Comparison of ENCODE assay signal across 8 cellular contexts in the genomic region with DNA sequence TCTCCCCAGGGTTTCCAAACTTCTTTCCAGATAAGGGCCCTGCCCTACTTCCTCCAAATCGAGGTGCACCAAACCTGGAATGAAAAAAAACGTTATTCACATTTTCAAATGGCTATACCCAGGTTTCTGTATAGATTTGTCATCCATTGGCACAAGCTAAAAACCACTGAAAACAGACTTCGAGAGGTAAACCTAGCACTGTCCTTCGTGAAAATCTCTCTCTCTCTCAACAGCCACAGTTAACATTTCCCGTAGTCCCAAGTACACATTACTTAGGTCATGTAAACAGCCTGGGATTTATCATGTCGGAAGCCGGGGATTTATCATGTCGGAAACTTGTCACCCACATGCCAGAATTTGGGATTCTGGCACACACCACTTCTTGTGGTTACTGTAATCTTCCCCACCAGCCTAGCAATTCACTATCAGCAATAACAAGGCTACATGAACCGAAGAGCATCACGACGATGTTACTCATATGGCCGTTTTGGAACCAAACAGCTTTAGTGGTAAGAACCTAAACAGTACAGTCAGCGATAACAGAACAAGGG. TPM values are rescaled to one million over a fixed set of nuclear protein-coding genes. Genes with fewer than 3 reads are reported as not detected.
DNase-seq lines count a peak whose midpoint lies in the region; ATAC-seq and TF ChIP-seq lines count a peak whose summit lies in the region.

No MANE protein-coding gene starts in this region.

- no peaks in the 10 kb centered on the region for H3K9me3 ChIP-seq in HUES48 (ENCODE audit: control insufficient read depth, insufficient read depth, low read length)
- no peaks in the 10 kb centered on the region for H3K9me3 ChIP-seq in aorta (ENCODE audit: control insufficient read depth, low read length)

- H3K23ac ChIP-seq in mesendoderm (ENCODE audit: low read length): peak overlapping the region; percentile 70

- CTCF ChIA-PET in AG04449 (lab: Yijun Ruan, JAX): interaction anchor here (7.4 to 8.5 kb wide), 2 partner anchors 12 to 84 kb away, joined by 78 to 88 read pairs; partner anchors contain the start of gene POLG2

- in situ Hi-C loops in brain microvascular endothelial cell (cut with HindIII; ENCODE audit: low pct_ligation_motif_present, low sequenced_read_pairs): no loop called here

- no peak overlapping the region for H2BK5ac ChIP-seq in mesendoderm (ENCODE audit: low read length)

- H3K4ac ChIP-seq in mesendoderm (ENCODE audit: low read depth, low read length): no peak overlapping the region

- TF ChIP-seq CTCF in AG04449 (IDR thresholded peaks at IDR 0.05; ENCODE audit: insufficient read depth, low read length, missing control alignments): no peak
- no peak for TF ChIP-seq CTCF in brain microvascular endothelial cell (IDR thresholded peaks at IDR 0.05; ENCODE audit: low read depth, low read length, missing control alignments)

- H2BK15ac ChIP-seq in mesendoderm (replicated peaks; ENCODE audit: low read depth): no peak overlapping the region

- no CpG with 5 or more reads among the region's 13 CpGs for WGBS in mesendoderm (ENCODE audit: extremely low coverage, insufficient coverage, low lambda C conversion rate)
- WGBS in aorta, 2 donors: 0% methylated on average over 13 of the region's 13 CpGs

- ATAC-seq in aorta (ENCODE audit: low FRiP score) (no peak), HG02798 (IDR thresholded peaks at IDR 0.05; ENCODE audit: poor library complexity, unreplicated experiment) (no peak), HG03520 (IDR thresholded peaks at IDR 0.05; ENCODE audit: unreplicated experiment) (no peak)

- H3K18ac ChIP-seq in mesendoderm (ENCODE audit: low read length): no peak overlapping the region

- H3K36me3 ChIP-seq in HUES48 (ENCODE audit: control insufficient read depth, insufficient read depth, low read length) (peaks cover 68% of the 10 kb centered on the region), brain microvascular endothelial cell (replicated peaks) (peaks cover 64% of the 10 kb centered on the region), mesendoderm (ENCODE audit: control insufficient read depth, insufficient read depth, low read length) (peaks cover 30% of the 10 kb centered on the region), aorta (ENCODE audit: control insufficient read depth in 1 of 2, insufficient read depth in 2 of 2, low read length in 1 of 2) (peaks cover 11 to 12% of the 10 kb centered on the region in 2 donors)

- intact Hi-C loops in aorta (cut with DNase I): loop anchor here in 1 of 2 donors (5.0 to 10.0 kb wide), 3 partner anchors 157 to 678 kb away; partner anchors contain the start of genes FTSJ3, PSMC5 and SMURF2

- H3K79me2 ChIP-seq in mesendoderm (ENCODE audit: control insufficient read depth, insufficient read depth, low read length): peaks cover 76% of the 10 kb centered on the region

- H3K4me1 ChIP-seq in HUES48 (ENCODE audit: control insufficient read depth, insufficient read depth, low read length) (peaks cover 17% of the 10 kb centered on the region; the same call in 1 of the 2 replicates), mesendoderm (ENCODE audit: control insufficient read depth, low read depth, low read length) (no peaks in the 10 kb centered on the region), aorta (ENCODE audit: control insufficient read depth in 1 of 2, insufficient read depth in 2 of 2, low read length in 2 of 2) (no peaks in the 10 kb centered on the region)

- H3K79me1 ChIP-seq in mesendoderm (ENCODE audit: low read length): peaks cover 23% of the 10 kb centered on the region

- no peak overlapping the region for H2AK5ac ChIP-seq in mesendoderm (ENCODE audit: low read length)

- DNase-seq in AG04449 (ENCODE audit: low read depth, low spot score): no peak
- peak; percentile 43 for DNase-seq in brain microvascular endothelial cell
- DNase-seq in mesendoderm: peak; percentile 37
- no peak for DNase-seq in aorta
- DNase-seq in DMS153 (lab: John Stamatoyannopoulos, UW): no peak

- H3K27me3 ChIP-seq in HUES48 (ENCODE audit: control insufficient read depth, insufficient read depth, low read length) (no peaks in the 10 kb centered on the region), brain microvascular endothelial cell (replicated peaks) (no peaks in the 10 kb centered on the region), mesendoderm (ENCODE audit: insufficient read depth, low read length, poor library complexity) (no peaks in the 10 kb centered on the region), aorta (ENCODE audit: control insufficient read depth in 1 of 2, insufficient read depth in 2 of 2, low read length in 1 of 2) (peaks cover 0 to 1% of the 10 kb centered on the region in 2 donors)

- POLR2A ChIA-PET in AG04449 (lab: Yijun Ruan, JAX): interaction anchor here (0.6 to 3.0 kb wide), 9 partner anchors 7 to 765 kb away, joined by 3 to 55 read pairs (median 6); partner anchors contain the start of gene POLG2

- peak overlapping the region; percentile 97 for H3K4me3 ChIP-seq in AG04449 (ENCODE audit: low read depth, low read length)
- peak overlapping the region; percentile 90 for H3K4me3 ChIP-seq in HUES48 (ENCODE audit: low read depth, low read length)
- H3K4me3 ChIP-seq in brain microvascular endothelial cell (ENCODE audit: low read depth, low read length): peak overlapping the region; percentile 97
- peak overlapping the region; percentile 100 for H3K4me3 ChIP-seq in mesendoderm (ENCODE audit: low read length)
- H3K4me3 ChIP-seq in aorta (ENCODE audit: low read length in 2 of 2): peak overlapping the region; percentile 62 to 89

- H3K27ac ChIP-seq in HUES48 (ENCODE audit: low read depth, low read length): peak overlapping the region; percentile 98
- H3K27ac ChIP-seq in brain microvascular endothelial cell: peak overlapping the region; percentile 100
- H3K27ac ChIP-seq in mesendoderm (ENCODE audit: low read depth, low read length): no peak overlapping the region
- H3K27ac ChIP-seq in aorta (ENCODE audit: low read depth in 1 of 2, low read length in 2 of 2): peak overlapping the region in 1 of 2 donors; percentile 81

- peak overlapping the region; percentile 93 for H3K4me2 ChIP-seq in mesendoderm (ENCODE audit: low read length)

- peak overlapping the region; percentile 100 for H3K56ac ChIP-seq in mesendoderm (ENCODE audit: low read length)

- H2BK120ac ChIP-seq in mesendoderm (ENCODE audit: low read depth, low read length): no peak overlapping the region

- H3K9ac ChIP-seq in HUES48 (ENCODE audit: low read depth, low read length) (peak overlapping the region; percentile 100), mesendoderm (ENCODE audit: low read length) (peak overlapping the region; percentile 100)

- peak overlapping the region; percentile 13 for H4K5ac ChIP-seq in mesendoderm (ENCODE audit: low read length)

- H4K8ac ChIP-seq in mesendoderm (ENCODE audit: low read depth, low read length): no peak overlapping the region

RNA-seq across cellular contexts. Expression of gene DDX5, which starts 1.2 kb away (rescaled TPM):
- polyA plus RNA-seq in mesendoderm (2013, experiment 1 of 2): 740 TPM
- polyA plus RNA-seq in mesendoderm (2013, experiment 2 of 2): 740 TPM
- total RNA-seq in aorta: 100 to 1,000 TPM; 901 to 936 TPM
- 100 to 1,000 TPM; 213 to 952 TPM for polyA plus RNA-seq in aorta

RNA-seq across cellular contexts. Expression of gene CEP95, which starts 1.9 kb away (rescaled TPM):
- polyA plus RNA-seq in mesendoderm (2013, experiment 1 of 2): 47.9 TPM
- polyA plus RNA-seq in mesendoderm (2013, experiment 2 of 2): 47.5 TPM
- total RNA-seq in aorta: 10 to 100 TPM; 39.7 to 49.8 TPM
- 10 to 100 TPM; 22.7 to 96.4 TPM for polyA plus RNA-seq in aorta

RNA-seq across cellular contexts. Expression of gene POLG2, which starts 8.0 kb away (rescaled TPM):
- 14.5 TPM for polyA plus RNA-seq in mesendoderm (2013, experiment 1 of 2)
- 14.9 TPM for polyA plus RNA-seq in mesendoderm (2013, experiment 2 of 2)
- 10 to 100 TPM; 12.8 to 20.6 TPM for total RNA-seq in aorta
- 10 to 100 TPM; 10.0 to 19.2 TPM for polyA plus RNA-seq in aorta

RNA-seq across cellular contexts. Expression of gene MILR1, which starts 55.9 kb away (rescaled TPM):
- polyA plus RNA-seq in mesendoderm (2013, experiment 1 of 2): not detected
- not detected for polyA plus RNA-seq in mesendoderm (2013, experiment 2 of 2)
- total RNA-seq in aorta: 10 to 100 TPM; 13.0 to 29.8 TPM
- 10 to 100 TPM; 12.0 TPM for polyA plus RNA-seq in aorta

Comparison
In these comparisons a context has a peak if more than half of its experiments do, and no peak if none do; other contexts are left out.
1. DNase-seq: peak in brain microvascular endothelial cell (single experiment) and mesendoderm (single experiment); none in AG04449 (single experiment), aorta (0 of 2) and DMS153 (single experiment).
2. Peak in every context shown above with its lines, with median percentiles within 50 percentile points of each other: H3K4me3 ChIP-seq.